ENCODE assay signal across 25 cellular contexts in genomic region chr19:46202872-46203860, GRCh38. TPM values are rescaled to one million over a fixed set of nuclear protein-coding genes. Genes with fewer than 3 reads are reported as not detected.
DNase-seq lines count a peak whose midpoint lies in the region; ATAC-seq and TF ChIP-seq lines count a peak whose summit lies in the region.
"Had no signal": no experiment of that assay in that cellular context is flagged by ENCODE, and none has a peak within 500 bp of the region (broad histone marks: within the 10 kb centered on the region; RNA-seq: fewer than 3 reads in every experiment).

No MANE protein-coding gene starts in this region.

- H2BK12ac ChIP-seq in trophoblast cell (ENCODE audit: low read length): peak overlapping the region; percentile 33

- H3K79me2 ChIP-seq in HCT116 (ENCODE audit: insufficient read depth, low read length) (no peaks in the 10 kb centered on the region), PC-3 (ENCODE audit: low read length) (no peaks in the 10 kb centered on the region), trophoblast cell (ENCODE audit: control insufficient read depth, insufficient read depth, low read length, poor library complexity) (no peaks in the 10 kb centered on the region)

- H3K4me2 ChIP-seq in HCT116 (ENCODE audit: low read length) (peak overlapping the region; percentile 29), PC-3 (ENCODE audit: low read length) (no peak overlapping the region), trophoblast cell (ENCODE audit: low read length) (no peak overlapping the region)

- H3K9me2 ChIP-seq in HCT116 (ENCODE audit: insufficient read depth) (no peaks in the 10 kb centered on the region), PC-3 (replicated peaks; ENCODE audit: low read length) (no peaks in the 10 kb centered on the region)

- H3K4me3 ChIP-seq in HCT116 (replicated peaks in 1 of 2; ENCODE audit: low read depth in 1 of 2, low read length in 2 of 2): no peak overlapping the region
- no peak overlapping the region for H3K4me3 ChIP-seq in PC-3 (ENCODE audit: low read length)
- H3K4me3 ChIP-seq in trophoblast cell (ENCODE audit: low read depth, low read length): no peak overlapping the region
- H3K4me3 ChIP-seq: ascending aorta, mucosa of descending colon, ovary had no signal

- peak; percentile 41; the same call in 1 of the 2 replicates for ATAC-seq in HCT116
- no peak for ATAC-seq in PC-3
- ATAC-seq in esophagus mucosa: peak; percentile 9
- no peak for ATAC-seq in sciatic nerve
- ATAC-seq: activated CD4-positive, alpha-beta T cell treated with anti-CD3 and anti-CD28 coated beads for 36 hours; mucosa of descending colon; Right ventricle myocardium inferior; stimulated activated effector memory CD8-positive, alpha-beta T cell treated with anti-CD3 and anti-CD28 coated beads, Interleukin-12 subunit alpha, Interleukin-12 subunit beta, amount 100 ng/mL, for 72 hours had no signal

- CTCF ChIA-PET in HCT116 (lab: Charles Lee) (no interaction called here), PC-3 (lab: Charles Lee) (no interaction called here)

- no TSS peak for BruUV-seq in HCT116 (replicated peaks; lab: Mats Ljungman, UMichigan)
- BruUV-seq in PC-3 (replicated peaks; lab: Mats Ljungman, UMichigan): no TSS peak

- H3K4me1 ChIP-seq in HCT116 (ENCODE audit: control insufficient read depth in 1 of 2, insufficient read depth in 2 of 2, low read length in 2 of 2): peaks cover 14 to 44% of the 10 kb centered on the region in 2 experiments
- H3K4me1 ChIP-seq in PC-3 (ENCODE audit: insufficient read depth, low read length): no peaks in the 10 kb centered on the region
- H3K4me1 ChIP-seq in trophoblast cell (ENCODE audit: control insufficient read depth in 1 of 2, insufficient read depth in 2 of 2, low read length in 2 of 2): peaks cover 5 to 20% of the 10 kb centered on the region in 2 experiments
- H3K4me1 ChIP-seq: ascending aorta had no signal

- RAD21 ChIA-PET in HCT116 (lab: Charles Lee; ENCODE audit: low non-redundant PET in 1 of 2, low total read pairs in 2 of 2, uncharacterized antibody in 2 of 2, unreplicated experiment in 2 of 2): no interaction called here

- peak overlapping the region; percentile 87 for H4K91ac ChIP-seq in trophoblast cell (ENCODE audit: low read depth, low read length)

- POLR2A ChIA-PET in HCT116 (lab: Charles Lee) (no interaction called here), PC-3 (lab: Charles Lee; ENCODE audit: unreplicated experiment) (no interaction called here)

- H3K23ac ChIP-seq in trophoblast cell (ENCODE audit: low read length): no peak overlapping the region

- peaks cover 3% of the 10 kb centered on the region for H3K27me3 ChIP-seq in HCT116 (ENCODE audit: insufficient read depth, low read length)
- no peaks in the 10 kb centered on the region for H3K27me3 ChIP-seq in PC-3 (ENCODE audit: low read length)
- no peaks in the 10 kb centered on the region for H3K27me3 ChIP-seq in trophoblast cell (ENCODE audit: insufficient read depth, low read length)
- H3K27me3 ChIP-seq: ascending aorta, ovary had no signal

- H3K14ac ChIP-seq in trophoblast cell (ENCODE audit: low read length): no peak overlapping the region

- no peak for TF ChIP-seq CTCF in HCT116 (IDR thresholded peaks at IDR 0.05 in 2 of 3, conservative IDR thresholded peaks at IDR 0.05 in 1 of 3; ENCODE audit: borderline replicate concordance in 1 of 3, insufficient read depth in 1 of 3, low read depth in 2 of 3, low read length in 2 of 3)
- no peak for TF ChIP-seq CTCF in PC-3 (conservative IDR thresholded peaks at IDR 0.05; ENCODE audit: low read depth, low read length)

- no peak overlapping the region for H4K12ac ChIP-seq in trophoblast cell (ENCODE audit: low read depth, low read length)

- H3K9me3 ChIP-seq in HCT116 (ENCODE audit: control insufficient read depth in 1 of 2, insufficient read depth in 1 of 2, low read depth in 1 of 2, low read length in 2 of 2) (no peaks in the 10 kb centered on the region), PC-3 (ENCODE audit: low read length) (no peaks in the 10 kb centered on the region), trophoblast cell (ENCODE audit: insufficient read depth, low read depth, low read length) (peaks cover 10% of the 10 kb centered on the region)
- H3K9me3 ChIP-seq: ascending aorta, mucosa of descending colon, ovary had no signal

- peak overlapping the region; percentile 43 for H4K8ac ChIP-seq in trophoblast cell (ENCODE audit: low read depth, low read length)

- no peaks in the 10 kb centered on the region for H4K20me1 ChIP-seq in HCT116 (ENCODE audit: insufficient read depth)
- H4K20me1 ChIP-seq in PC-3 (ENCODE audit: low read length): no peaks in the 10 kb centered on the region

- WGBS in trophoblast cell (ENCODE audit: extremely low coverage, insufficient coverage, insufficient read length): no CpG with 5 or more reads among the region's 8 CpGs

- TF ChIP-seq RAD21 in HCT116 (IDR thresholded peaks at IDR 0.05; ENCODE audit: low read depth): no peak

- H2AFZ ChIP-seq in HCT116 (ENCODE audit: low read depth, low read length, poor library complexity, severe bottlenecking) (no peak overlapping the region), PC-3 (ENCODE audit: low read length) (no peak overlapping the region), trophoblast cell (ENCODE audit: insufficient read depth, low read length, poor library complexity) (no peak overlapping the region)

- H3K27ac ChIP-seq in HCT116 (ENCODE audit: low read depth, low read length) (no peak overlapping the region), PC-3 (ENCODE audit: low read length) (no peak overlapping the region), trophoblast cell (ENCODE audit: low read depth, low read length) (peak overlapping the region; percentile 58)
- H3K27ac ChIP-seq: ascending aorta, ovary had no signal

- H2BK5ac ChIP-seq in trophoblast cell (ENCODE audit: low read depth, low read length, poor library complexity): peak overlapping the region; percentile 37

- H3K79me1 ChIP-seq in trophoblast cell (ENCODE audit: low read length): peaks cover 26% of the 10 kb centered on the region

- no peak overlapping the region for H3K4ac ChIP-seq in trophoblast cell (ENCODE audit: low read depth, low read length)

- H3K36me3 ChIP-seq in HCT116 (ENCODE audit: control insufficient read depth in 1 of 2, insufficient read depth in 2 of 2, low read length in 2 of 2) (no peaks in the 10 kb centered on the region), PC-3 (ENCODE audit: low read depth, low read length) (no peaks in the 10 kb centered on the region), trophoblast cell (ENCODE audit: control insufficient read depth in 1 of 2, insufficient read depth in 2 of 2, low read length in 2 of 2) (no peaks in the 10 kb centered on the region)
- H3K36me3 ChIP-seq: ascending aorta, ovary had no signal

- no peak overlapping the region for H3K9ac ChIP-seq in HCT116 (ENCODE audit: low read length)
- no peak overlapping the region for H3K9ac ChIP-seq in PC-3 (ENCODE audit: low read length)
- H3K9ac ChIP-seq in trophoblast cell (ENCODE audit: low read length): no peak overlapping the region

- no peak for TF ChIP-seq POLR2A in HCT116 (IDR thresholded peaks at IDR 0.05; ENCODE audit: borderline replicate concordance, extremely low read depth, insufficient read depth, insufficient read length)

- H3K18ac ChIP-seq in trophoblast cell (ENCODE audit: low read length): no peak overlapping the region

- H3F3A ChIP-seq in PC-3 (ENCODE audit: low read length, unreplicated experiment): no peaks in the 10 kb centered on the region

- intact Hi-C loops in HCT116 (cut with micrococcal nuclease): no loop called here
- intact Hi-C loops in PC-3 (cut with micrococcal nuclease): no loop called here
- intact Hi-C loops in sciatic nerve (cut with DNase I): no loop called here

- peak overlapping the region; percentile 84 for H2BK120ac ChIP-seq in trophoblast cell (ENCODE audit: insufficient read depth, low read length, poor library complexity)

- H2AK5ac ChIP-seq in trophoblast cell (ENCODE audit: low read length): peak overlapping the region; percentile 40

- no peak for DNase-seq in HCT116 (ENCODE audit: low read depth, low spot score)
- DNase-seq in PC-3: peak; percentile 20
- DNase-seq in trophoblast cell: peak; percentile 94 to 99
- DNase-seq in 8988T: no peak
- no peak for DNase-seq in T-helper 9 cell
- no peak for DNase-seq in sciatic nerve (ENCODE audit: low spot score)
- DNase-seq: activated CD4-positive, alpha-beta T cell treated with anti-CD3 and anti-CD28 coated beads for 36 hours; activated CD8-positive, alpha-beta memory T cell treated with anti-CD3 and anti-CD28 coated beads for 24 hours; activated gamma-delta T cell; activated naive CD8-positive, alpha-beta T cell treated with anti-CD3 and anti-CD28 coated beads, Interleukin-2, amount 10 ng/mL, durations not matched to agents 7 days and 5 days; dermis blood vessel endothelial cell; mucosa of descending colon; NCI-H1105; NCI-H187 treated with DMSO at 0.1 percent for 48 hours; NCI-H69; nephron progenitor cell; ovary; stimulated activated CD4-positive, alpha-beta T cell treated with anti-CD3 and anti-CD28 coated beads, Interleukin-4, amount 100 ng/mL, for 24 hours had no signal

TF ChIP-seq in HCT116, 20 proteins besides CTCF, POLR2A, EP300 and RAD21 (continues in another document):
- TF ChIP-seq TCF7L2 (IDR thresholded peaks at IDR 0.05; ENCODE audit: borderline replicate concordance, extremely low read depth, insufficient read depth, insufficient read length): no peak
- TF ChIP-seq MAX (IDR thresholded peaks at IDR 0.05): no peak
- TF ChIP-seq SIN3A (IDR thresholded peaks at IDR 0.05; ENCODE audit: low read depth): no peak
- no peak for TF ChIP-seq CEBPB (IDR thresholded peaks at IDR 0.05; ENCODE audit: low read depth)
- no peak for TF ChIP-seq EGR1 (IDR thresholded peaks at IDR 0.05; ENCODE audit: low read depth)
- no peak for TF ChIP-seq EZH2phosphoT487 (IDR thresholded peaks at IDR 0.05; ENCODE audit: borderline replicate concordance)
- TF ChIP-seq ZFX (IDR thresholded peaks at IDR 0.05): no peak
- TF ChIP-seq CBX3 (IDR thresholded peaks at IDR 0.05; ENCODE audit: low read depth): no peak
- no peak for TF ChIP-seq YY1 (IDR thresholded peaks at IDR 0.05; ENCODE audit: extremely low read depth, insufficient replicate concordance, low read depth, low read length)
- TF ChIP-seq JUND (IDR thresholded peaks at IDR 0.05): no peak
- no peak for TF ChIP-seq SP1 (IDR thresholded peaks at IDR 0.05; ENCODE audit: low read depth)

RNA-seq across cellular contexts. Expression of gene IGFL1, which starts 26.4 kb away (rescaled TPM):
- total RNA-seq in HCT116 (2021; ENCODE audit: unreplicated experiment) (not detected), PC-3 (2014; rRNA removed) (0.77 TPM in 1 of 2 replicates, not detected in the other), esophagus mucosa (20.2 TPM), sciatic nerve (not detected)
- polyA plus RNA-seq in HCT116 (2012): not detected in 2 replicates
- polyA plus RNA-seq in trophoblast cell (2013): 0.29 and 0.38 TPM in 2 replicates
- total RNA-seq: activated CD4-positive, alpha-beta T cell treated with anti-CD3 and anti-CD28 coated beads for 36 hours; activated naive CD8-positive, alpha-beta T cell treated with anti-CD3 and anti-CD28 coated beads, Interleukin-2, amount 10 ng/mL, durations not matched to agents 7 days and 5 days; ascending aorta; dermis blood vessel endothelial cell; H1; kidney epithelial cell; mucosa of descending colon; ovary; Right ventricle myocardium inferior had no signal
- polyA plus RNA-seq: H1, ovary had no signal

RNA-seq across cellular contexts. Expression of gene IGFL2, which starts 55.1 kb away (rescaled TPM):
- not detected for total RNA-seq in HCT116 (2021; ENCODE audit: unreplicated experiment)
- 0.38 and 1.7 TPM in 2 replicates for polyA plus RNA-seq in HCT116 (2012)
- not detected in 2 replicates for total RNA-seq in PC-3 (2014; rRNA removed)
- total RNA-seq in esophagus mucosa: 2.3 TPM
- polyA plus RNA-seq in trophoblast cell (2013): 1.8 and 2.4 TPM in 2 replicates
- 0.85 TPM for total RNA-seq in sciatic nerve
- total RNA-seq: activated CD4-positive, alpha-beta T cell treated with anti-CD3 and anti-CD28 coated beads for 36 hours; activated naive CD8-positive, alpha-beta T cell treated with anti-CD3 and anti-CD28 coated beads, Interleukin-2, amount 10 ng/mL, durations not matched to agents 7 days and 5 days; ascending aorta; dermis blood vessel endothelial cell; H1; kidney epithelial cell; Right ventricle myocardium inferior; ureter had no signal
- polyA plus RNA-seq: H1, ovary had no signal

Comparison
In these comparisons a context has a peak if more than half of its experiments do, and no peak if none do; other contexts are left out.
1. ATAC-seq: peak in HCT116 (single experiment) and esophagus mucosa (single experiment); none in PC-3 (single experiment) and sciatic nerve (single experiment).
2. DNase-seq: peak in PC-3 (single experiment) and trophoblast cell (2 of 2); none in HCT116 (single experiment), 8988T (single experiment), T-helper 9 cell (single experiment) and sciatic nerve (single experiment).
3. RNA of gene IGFL1, which starts 26.4 kb away (total RNA-seq): 20.2 TPM in esophagus mucosa (single experiment); 0.77 TPM in PC-3, not detected in HCT116 (single experiment) and not detected in sciatic nerve (single experiment); every median in the first group is over 10 times any median in the second.